ENCODE assay signal across 8 cellular contexts in genomic region chr2:88159955-88160415, GRCh38. TPM values are rescaled to one million over a fixed set of nuclear protein-coding genes. Genes with fewer than 3 reads are reported as not detected.
DNase-seq lines count a peak whose midpoint lies in the region; ATAC-seq, FAIRE-seq and TF ChIP-seq lines count a peak whose summit lies in the region.

No MANE protein-coding gene starts in this region.

- H3K4me3 ChIP-seq in BJ (ENCODE audit: low read depth, low read length) (no peak overlapping the region), GM12878 (no peak overlapping the region)

- WGBS in GM12878 (ENCODE audit: insufficient coverage, insufficient replicate concordance, low lambda C conversion rate, missing lambda C conversion rate), result 31% methylated on average over 5 of the region's 5 CpGs

- SMC1A ChIA-PET in GM12878 (lab: Charles Lee; ENCODE audit: uncharacterized antibody, unreplicated experiment), result interaction anchor here (0.6 to 2.7 kb wide), 3 partner anchors 63 to 100 kb away, joined by 3 to 29 read pairs (median 4); no protein-coding TSS in a partner anchor

- H3K9me3 ChIP-seq in GM12878 (replicated peaks; ENCODE audit: control insufficient read depth, insufficient read depth, low read length), result no peaks in the 10 kb centered on the region

- in situ Hi-C loops in GM12878 (cut with MboI), result loop anchor here (5.0 kb wide), 1 partner anchor 98 kb away; no protein-coding TSS in a partner anchor

- no peak overlapping the region for H3K27ac ChIP-seq in GM12878 (ENCODE audit: control insufficient read depth, insufficient read depth)

- H3K27me3 ChIP-seq in BJ (ENCODE audit: control insufficient read depth, insufficient read depth, low read length), result no peaks in the 10 kb centered on the region; the same call in 1 of the 2 replicates
- no peaks in the 10 kb centered on the region for H3K27me3 ChIP-seq in GM12878 (replicated peaks in 1 of 2; ENCODE audit: control insufficient read depth in 2 of 2, insufficient read depth in 2 of 2, low read length in 1 of 2)

- no peak for TF ChIP-seq EP300 in GM12878 (IDR thresholded peaks at IDR 0.05; ENCODE audit: borderline replicate concordance in 1 of 2, control insufficient read depth in 1 of 2, low read depth in 2 of 2, low read length in 2 of 2)

- RAD21 ChIA-PET in GM12878 (lab: Charles Lee; ENCODE audit: unreplicated experiment), result interaction anchor here (0.8 to 3.2 kb wide), 3 partner anchors 8 to 100 kb away, joined by 3 to 52 read pairs (median 7); no protein-coding TSS in a partner anchor

- no peaks in the 10 kb centered on the region for H3K4me1 ChIP-seq in GM12878 (ENCODE audit: control insufficient read depth, insufficient read depth, low read length)

- TF ChIP-seq POLR2A in GM12878 (IDR thresholded peaks at IDR 0.05; ENCODE audit: low read depth, low read length), result no peak

- intact Hi-C loops in GM12878 (cut with micrococcal nuclease; ENCODE audit: unreplicated experiment), result loop anchor here (1.0 kb wide), 1 partner anchor 100 kb away; no protein-coding TSS in a partner anchor

- ATAC-seq in GM12878, result peak; percentile 79
- no peak for ATAC-seq in HG03565 (IDR thresholded peaks at IDR 0.05; ENCODE audit: unreplicated experiment)

- no TSS peak for BruUV-seq in GM12878 (replicated peaks; lab: Mats Ljungman, UMichigan)

- H2AFZ ChIP-seq in GM12878 (ENCODE audit: control insufficient read depth, low read depth, low read length), result no peak overlapping the region

- no peak overlapping the region for H3K9ac ChIP-seq in GM12878 (ENCODE audit: control insufficient read depth, insufficient read depth, low read length)

- H3K4me2 ChIP-seq in GM12878 (ENCODE audit: control insufficient read depth, insufficient read depth), result no peak overlapping the region

- CTCF ChIA-PET in BJ (lab: Yijun Ruan, JAX) (interaction anchor here (0.8 to 8.5 kb wide), 15 partner anchors 9 to 158 kb away, joined by 3 to 159 read pairs (median 5); partner anchors contain the start of genes SMYD1 and THNSL2), GM12878 (lab: Yijun Ruan, JAX) (interaction anchor here (0.7 to 5.5 kb wide), 10 partner anchors 10 to 167 kb away, joined by 3 to 163 read pairs (median 3); no protein-coding TSS in a partner anchor)

- TF ChIP-seq CTCF in BJ (IDR thresholded peaks at IDR 0.05; ENCODE audit: insufficient read depth, low read depth, low read length), result peak; percentile 80
- TF ChIP-seq CTCF in GM20000 (IDR thresholded peaks at IDR 0.05; ENCODE audit: extremely low read depth, missing control alignments), result peak; percentile 66
- peak; percentile 73 to 83 (median 75); a peak in 5 of 6 replicates for TF ChIP-seq CTCF in GM12878 (IDR thresholded peaks at IDR 0.05 in 2 of 3, conservative IDR thresholded peaks at IDR 0.05 in 1 of 3; ENCODE audit: control insufficient read depth in 2 of 3, extremely low read depth in 1 of 3, insufficient read depth in 1 of 3, low read depth in 3 of 3, low read length in 3 of 3)

- DNase-seq in BJ (ENCODE audit: low read depth), result no peak
- DNase-seq in GM20000 (ENCODE audit: low spot score), result peak; percentile 63
- DNase-seq in NCI-H1436 (lab: John Stamatoyannopoulos, UW), result peak; percentile 43
- DNase-seq in T-helper 9 cell, result peak; percentile 27
- DNase-seq in GM12878 (ENCODE audit: low read depth, low spot score), result peak; percentile 4
- peak; percentile 57 to 74 for DNase-seq in hippocampal formation (lab: John Stamatoyannopoulos, UW)
- DNase-seq in smooth muscle cell of the brain vasculature (ENCODE audit: low read depth, low spot score), result peak; percentile 35

- H3K79me2 ChIP-seq in GM12878 (ENCODE audit: control insufficient read depth, insufficient read depth, low read length), result no peaks in the 10 kb centered on the region

- no peaks in the 10 kb centered on the region for H4K20me1 ChIP-seq in GM12878 (ENCODE audit: control insufficient read depth, insufficient read depth)

- peak; percentile 84 for TF ChIP-seq RAD21 in GM12878 (IDR thresholded peaks at IDR 0.05; ENCODE audit: insufficient read depth, low read depth, low read length)

- H3K36me3 ChIP-seq in BJ (ENCODE audit: control insufficient read depth, insufficient read depth, low read length) (no peaks in the 10 kb centered on the region), GM12878 (ENCODE audit: control insufficient read depth in 2 of 2, insufficient read depth in 2 of 2, low read length in 1 of 2) (no peaks in the 10 kb centered on the region)

- peak; percentile 78 for FAIRE-seq in GM12878 (lab: Jason Lieb, UNC)

- POLR2A ChIA-PET in BJ (lab: Charles Lee), result interaction anchor here (0.6 kb wide), 1 partner anchor 100 kb away, joined by 3 read pairs; no protein-coding TSS in a partner anchor
- POLR2A ChIA-PET in GM12878 (lab: Charles Lee), result interaction anchor here (1.0 kb wide), 1 partner anchor 99 kb away, joined by 3 read pairs; no protein-coding TSS in a partner anchor

TF ChIP-seq in GM12878, 131 proteins besides CTCF, POLR2A, EP300 and RAD21:
- peak; percentile 72 for TF ChIP-seq SMC3 (IDR thresholded peaks at IDR 0.05; ENCODE audit: borderline replicate concordance, low read length)
- no peak for TF ChIP-seq ZBTB33 (IDR thresholded peaks at IDR 0.05)
- TF ChIP-seq SREBF2 (IDR thresholded peaks at IDR 0.05; ENCODE audit: low read length), result no peak
TF ChIP-seq in GM12878: peak in this region for 1.

RNA-seq across cellular contexts. Expression of gene THNSL2, which starts 10.2 kb away (rescaled TPM):
- 13.7 and 32.1 TPM in 2 replicates for polyA plus RNA-seq in BJ (2011; rRNA removed)
- polyA minus RNA-seq in BJ (2011; rRNA and poly(A)+ RNA removed), result 15.6 and 22.9 TPM in 2 replicates
- total RNA-seq in GM12878 (2013; cell fraction: nucleolus; rRNA removed), result not detected in 2 replicates
- total RNA-seq in GM12878 (2014; rRNA removed), result not detected in 2 replicates
- total RNA-seq in GM12878 (2014; rRNA removed; fragmentation: Illumina TruSeq; extraction: Trizol), result not detected in 2 replicates
- total RNA-seq in GM12878 (2021), result 0.28 TPM in 1 of 2 replicates, not detected in the other
- 0.29 TPM for polyA plus RNA-seq in GM12878 (2011; ENCODE audit: low read depth)
- not detected in 2 replicates for polyA plus RNA-seq in GM12878 (2011; rRNA removed)
- polyA plus RNA-seq in GM12878 (2011; cell fraction: cytosol; rRNA removed), result not detected in 2 replicates
- not detected in 2 replicates for polyA plus RNA-seq in GM12878 (2011; cell fraction: nucleus; rRNA removed)
- 0.32 and 0.39 TPM in 2 replicates for polyA plus RNA-seq in GM12878 (2012)
- polyA plus RNA-seq in GM12878 (2014; fragmentation: Illumina TruSeq; extraction: Trizol), result not detected in 2 replicates
- not detected for polyA plus RNA-seq in GM12878 (2014; fragmentation: Nextera tagmentation; extraction: Ambion mirVana)
- not detected in 2 replicates for polyA plus RNA-seq in GM12878 (2014; rRNA removed)
- polyA plus RNA-seq in GM12878 (2016; fragmentation: Nextera tagmentation; extraction: Ambion mirVana), result not detected
- polyA minus RNA-seq in GM12878 (2011; rRNA and poly(A)+ RNA removed), result not detected in 2 replicates
- not detected in 2 replicates for polyA minus RNA-seq in GM12878 (2011; cell fraction: cytosol; rRNA and poly(A)+ RNA removed)
- polyA minus RNA-seq in GM12878 (2011; cell fraction: nucleus; rRNA and poly(A)+ RNA removed), result not detected in 2 replicates

RNA-seq across cellular contexts. Expression of gene FABP1, which starts 32.1 kb away (rescaled TPM):
- not detected in 2 replicates for polyA plus RNA-seq in BJ (2011; rRNA removed)
- polyA minus RNA-seq in BJ (2011; rRNA and poly(A)+ RNA removed), result not detected in 2 replicates
- total RNA-seq in GM12878 (2013; cell fraction: nucleolus; rRNA removed), result not detected in 2 replicates
- total RNA-seq in GM12878 (2014; rRNA removed), result not detected in 2 replicates
- total RNA-seq in GM12878 (2014; rRNA removed; fragmentation: Illumina TruSeq; extraction: Trizol), result not detected in 2 replicates
- 0.56 TPM in 1 of 2 replicates, not detected in the other for total RNA-seq in GM12878 (2021)
- not detected for polyA plus RNA-seq in GM12878 (2011; ENCODE audit: low read depth)
- polyA plus RNA-seq in GM12878 (2011; rRNA removed), result not detected in 2 replicates
- polyA plus RNA-seq in GM12878 (2011; cell fraction: cytosol; rRNA removed), result not detected in 2 replicates
- polyA plus RNA-seq in GM12878 (2011; cell fraction: nucleus; rRNA removed), result not detected in 2 replicates
- polyA plus RNA-seq in GM12878 (2012), result not detected in 2 replicates
- polyA plus RNA-seq in GM12878 (2014; fragmentation: Illumina TruSeq; extraction: Trizol), result not detected in 2 replicates
- not detected for polyA plus RNA-seq in GM12878 (2014; fragmentation: Nextera tagmentation; extraction: Ambion mirVana)
- polyA plus RNA-seq in GM12878 (2014; rRNA removed), result not detected in 2 replicates
- polyA plus RNA-seq in GM12878 (2016; fragmentation: Nextera tagmentation; extraction: Ambion mirVana), result not detected
- polyA minus RNA-seq in GM12878 (2011; rRNA and poly(A)+ RNA removed), result not detected in 2 replicates
- polyA minus RNA-seq in GM12878 (2011; cell fraction: cytosol; rRNA and poly(A)+ RNA removed), result not detected in 2 replicates
- not detected in 2 replicates for polyA minus RNA-seq in GM12878 (2011; cell fraction: nucleus; rRNA and poly(A)+ RNA removed)

Comparison
In these comparisons a context has a peak if more than half of its experiments do, and no peak if none do; other contexts are left out.
1. RNA of gene THNSL2, which starts 10.2 kb away (polyA plus RNA-seq): 13.7 to 32.1 TPM in BJ; 0.29 to 0.39 TPM in GM12878; every median in the first group is over 10 times any median in the second.
2. Peak in every context shown above with its lines, with median percentiles within 50 percentile points of each other: CTCF ChIP-seq.